Comparison of ENCODE assay signal across 17 cellular contexts in genomic region chr17:38980455-38981217, GRCh38. TPM values are rescaled to one million over a fixed set of nuclear protein-coding genes. Genes with fewer than 3 reads are reported as not detected.
DNase-seq lines count a peak whose midpoint lies in the region; ATAC-seq and TF ChIP-seq lines count a peak whose summit lies in the region.
"Had no signal": no experiment of that assay in that cellular context is flagged by ENCODE, and none has a peak within 500 bp of the region (broad histone marks: within the 10 kb centered on the region; RNA-seq: fewer than 3 reads in every experiment).

No MANE protein-coding gene starts in this region.

- DNase-seq in left ventricle myocardium superior: no peak
- DNase-seq in Right ventricle myocardium inferior (ENCODE audit: missing footprints): no peak
- DNase-seq in body of pancreas: no peak
- DNase-seq in left kidney (ENCODE audit: low read depth, low spot score): peak; percentile 46
- no peak for DNase-seq in vagina (ENCODE audit: extremely low spot score in 2 of 2)
- DNase-seq in CD8-positive, alpha-beta T cell: no peak
- DNase-seq in activated naive CD4-positive, alpha-beta T cell treated with anti-CD3 and anti-CD28 coated beads, Interleukin-2, amount 50 U/mL, for 72 hours (ENCODE audit: low spot score in 2 of 2): no peak
- DNase-seq: activated CD4-positive, alpha-beta T cell treated with anti-CD3 and anti-CD28 coated beads, Interleukin-2, amount 50 U/mL, for 4 hours; activated T-cell treated with anti-CD3 and anti-CD28 coated beads, Interleukin-2, amount 50 U/mL, for 24 hours; COR-L47; GF-D8; head of caudate nucleus; OCI-M1 had no signal

- WGBS in body of pancreas, 2 donors: 35 to 54% methylated on average over 4 of the region's 4 CpGs

- H3K27me3 ChIP-seq in body of pancreas (no peaks in the 10 kb centered on the region), vagina (no peaks in the 10 kb centered on the region)
- no peaks in the 10 kb centered on the region for H3K27me3 ChIP-seq in CD8-positive, alpha-beta T cell (ENCODE audit: insufficient read depth, low read length)

- intact Hi-C loops in left ventricle myocardium superior (cut with micrococcal nuclease) (loop anchor here (5.0 kb wide), 1 partner anchor 172 kb away; the partner anchor contains the start of gene PLXDC1), Right ventricle myocardium inferior (cut with DNase I) (loop anchor here (1.0 to 10.0 kb wide), 2 partner anchors 195 to 264 kb away; no protein-coding TSS in a partner anchor), body of pancreas (cut with DNase I) (loop anchor here (10.0 kb wide), 2 partner anchors 174 to 254 kb away; partner anchors contain the start of gene PLXDC1), vagina (cut with DNase I) (no loop called here)
- intact Hi-C loops in CD8-positive, alpha-beta T cell (cut with DNase I, micrococcal nuclease): loop anchor here in 1 of 2 experiments (5.0 kb wide), 1 partner anchor 77 kb away; no protein-coding TSS in a partner anchor

- H3K27me3 Mint-ChIP-seq in CD8-positive, alpha-beta T cell (ENCODE audit: low read depth): no peaks in the 10 kb centered on the region
- H3K27me3 Mint-ChIP-seq: activated T-cell treated with anti-CD3 and anti-CD28 coated beads, Interleukin-2, amount 50 U/mL, for 24 hours; stimulated activated naive CD8-positive, alpha-beta T cell treated with anti-CD3 and anti-CD28 coated beads, Interleukin-15, Interleukin-2, amounts not matched to agents 100 ng/mL and 50 ng/mL, for 24 hours had no signal

- H3K27ac ChIP-seq in body of pancreas (no peak overlapping the region), vagina (peak overlapping the region; percentile 48)
- H3K27ac ChIP-seq in CD8-positive, alpha-beta T cell (ENCODE audit: low read depth, low read length): no peak overlapping the region
- H3K27ac ChIP-seq: SK-N-MC had no signal

- H3K9me3 Mint-ChIP-seq in CD8-positive, alpha-beta T cell: no peaks in the 10 kb centered on the region
- no peaks in the 10 kb centered on the region for H3K9me3 Mint-ChIP-seq in activated naive CD4-positive, alpha-beta T cell treated with anti-CD3 and anti-CD28 coated beads, Interleukin-2, amount 50 U/mL, for 72 hours
- H3K9me3 Mint-ChIP-seq: activated T-cell treated with anti-CD3 and anti-CD28 coated beads, Interleukin-2, amount 50 U/mL, for 24 hours; stimulated activated naive CD8-positive, alpha-beta T cell treated with anti-CD3 and anti-CD28 coated beads, Interleukin-15, Interleukin-2, amounts not matched to agents 100 ng/mL and 50 ng/mL, for 24 hours had no signal

- H3K9me3 ChIP-seq in body of pancreas (no peaks in the 10 kb centered on the region), vagina (no peaks in the 10 kb centered on the region)
- no peaks in the 10 kb centered on the region for H3K9me3 ChIP-seq in CD8-positive, alpha-beta T cell (ENCODE audit: low read length)

- H3K4me1 ChIP-seq in body of pancreas: no peaks in the 10 kb centered on the region
- H3K4me1 ChIP-seq in vagina: peaks cover 4% of the 10 kb centered on the region
- H3K4me1 ChIP-seq in CD8-positive, alpha-beta T cell (ENCODE audit: insufficient read depth, low read length): peaks cover 10% of the 10 kb centered on the region

- TF ChIP-seq CTCF in body of pancreas (IDR thresholded peaks at IDR 0.05) (no peak), vagina (IDR thresholded peaks at IDR 0.05) (no peak)
- no peak for TF ChIP-seq CTCF in CD8-positive, alpha-beta T cell (IDR thresholded peaks at IDR 0.05)

- no peak overlapping the region for H3K4me3 Mint-ChIP-seq in CD8-positive, alpha-beta T cell
- H3K4me3 Mint-ChIP-seq: activated T-cell treated with anti-CD3 and anti-CD28 coated beads, Interleukin-2, amount 50 U/mL, for 24 hours; stimulated activated naive CD8-positive, alpha-beta T cell treated with anti-CD3 and anti-CD28 coated beads, Interleukin-15, Interleukin-2, amounts not matched to agents 100 ng/mL and 50 ng/mL, for 24 hours had no signal

- TF ChIP-seq POLR2A in body of pancreas (IDR thresholded peaks at IDR 0.05) (no peak), vagina (IDR thresholded peaks at IDR 0.05) (no peak)

- POLR2A ChIA-PET in CD8-positive, alpha-beta T cell (lab: Charles Lee): interaction anchor here (0.8 kb wide), 1 partner anchor 21 kb away, joined by 3 read pairs; no protein-coding TSS in a partner anchor

- CTCF ChIA-PET in CD8-positive, alpha-beta T cell (lab: Charles Lee): interaction anchor here (1.3 to 10.1 kb wide), 6 partner anchors 38 to 251 kb away, joined by 4 to 189 read pairs (median 18); partner anchors contain the start of gene PLXDC1

- no peaks in the 10 kb centered on the region for H3K36me3 Mint-ChIP-seq in CD8-positive, alpha-beta T cell
- H3K36me3 Mint-ChIP-seq in activated naive CD4-positive, alpha-beta T cell treated with anti-CD3 and anti-CD28 coated beads, Interleukin-2, amount 50 U/mL, for 72 hours: no peaks in the 10 kb centered on the region

- H3K36me3 ChIP-seq in body of pancreas (replicated peaks in 1 of 2; ENCODE audit: insufficient read depth in 1 of 2, low read depth in 2 of 2) (no peaks in the 10 kb centered on the region), vagina (no peaks in the 10 kb centered on the region)
- no peaks in the 10 kb centered on the region for H3K36me3 ChIP-seq in CD8-positive, alpha-beta T cell (ENCODE audit: insufficient read depth, low read length)

- peak; percentile 21 for ATAC-seq in left ventricle myocardium superior
- no peak for ATAC-seq in Right ventricle myocardium inferior
- ATAC-seq in body of pancreas: peak; percentile 18
- ATAC-seq in GM18519 (IDR thresholded peaks at IDR 0.05; ENCODE audit: low FRiP score, unreplicated experiment): no peak
- ATAC-seq in CD8-positive, alpha-beta T cell: no peak
- no peak for ATAC-seq in activated naive CD4-positive, alpha-beta T cell treated with anti-CD3 and anti-CD28 coated beads, Interleukin-2, amount 50 U/mL, for 72 hours

- no peak overlapping the region for H3K27ac Mint-ChIP-seq in CD8-positive, alpha-beta T cell
- H3K27ac Mint-ChIP-seq in activated naive CD4-positive, alpha-beta T cell treated with anti-CD3 and anti-CD28 coated beads, Interleukin-2, amount 50 U/mL, for 72 hours: no peak overlapping the region
- H3K27ac Mint-ChIP-seq: activated T-cell treated with anti-CD3 and anti-CD28 coated beads, Interleukin-2, amount 50 U/mL, for 24 hours; stimulated activated naive CD8-positive, alpha-beta T cell treated with anti-CD3 and anti-CD28 coated beads, Interleukin-15, Interleukin-2, amounts not matched to agents 100 ng/mL and 50 ng/mL, for 24 hours had no signal

- H3K4me3 ChIP-seq in body of pancreas (no peak overlapping the region), vagina (no peak overlapping the region)
- no peak overlapping the region for H3K4me3 ChIP-seq in CD8-positive, alpha-beta T cell (ENCODE audit: low read depth, low read length)
- H3K4me3 ChIP-seq: SK-N-MC had no signal

- peaks cover 9% of the 10 kb centered on the region for H3K4me1 Mint-ChIP-seq in CD8-positive, alpha-beta T cell (ENCODE audit: low read depth)

RNA-seq across cellular contexts. Expression of gene FBXO47, which starts 13.4 kb away (rescaled TPM):
- not detected for total RNA-seq in left ventricle myocardium superior
- total RNA-seq in Right ventricle myocardium inferior: not detected
- total RNA-seq in body of pancreas: not detected
- total RNA-seq in vagina: not detected
- not detected for total RNA-seq in CD8-positive, alpha-beta T cell
- total RNA-seq in activated naive CD4-positive, alpha-beta T cell treated with anti-CD3 and anti-CD28 coated beads, Interleukin-2, amount 50 U/mL, for 72 hours: under 1 TPM in 1 of 2 donors, not detected in 1; 0.18 TPM
- total RNA-seq: NCI-H460 had no signal

Comparison
In these comparisons a context has a peak if more than half of its experiments do, and no peak if none do; other contexts are left out.
1. ATAC-seq: peak in left ventricle myocardium superior (single experiment) and body of pancreas (single experiment); none in Right ventricle myocardium inferior (single experiment), GM18519 (single experiment), CD8-positive, alpha-beta T cell (single experiment) and activated naive CD4-positive, alpha-beta T cell treated with anti-CD3 and anti-CD28 coated beads, Interleukin-2, amount 50 U/mL, for 72 hours (0 of 2).